1 cellular context compared by ENCODE assay signal in genomic region chr20:32450484-32451061, GRCh38.
TF ChIP-seq lines count a peak whose summit lies in the region.

No MANE protein-coding gene starts in this region.

TF ChIP-seq in SK-N-SH, 30 proteins besides CTCF, POLR2A, EP300 and RAD21 (continued from another document):
- TF ChIP-seq USF1 (IDR thresholded peaks at IDR 0.05; ENCODE audit: borderline replicate concordance, low read depth), result no peak
